ENCODE assay signal across 17 cellular contexts in genomic region chr17:70527364-70527888, GRCh38.
DNase-seq lines count a peak whose midpoint lies in the region; TF ChIP-seq lines count a peak whose summit lies in the region.
"Had no signal": no experiment of that assay in that cellular context is flagged by ENCODE, and none has a peak within 500 bp of the region (broad histone marks: within the 10 kb centered on the region; RNA-seq: fewer than 3 reads in every experiment).

No MANE protein-coding gene starts in this region.

- intact Hi-C loops in dendritic cell treated with granulocyte-macrophage colony-stimulating factor and Interleukin-4, amounts not matched to agents 40 ng/mL and 50 ng/mL, for 4 days (cut with micrococcal nuclease): no loop called here
- intact Hi-C loops in testis (cut with DNase I; ENCODE audit: low total_unique reads): no loop called here

- no peaks in the 10 kb centered on the region for H3K9me3 Mint-ChIP-seq in dendritic cell treated with granulocyte-macrophage colony-stimulating factor and Interleukin-4, amounts not matched to agents 40 ng/mL and 50 ng/mL, for 4 days
- no peaks in the 10 kb centered on the region for H3K9me3 Mint-ChIP-seq in type B pancreatic cell
- H3K9me3 Mint-ChIP-seq: activated naive CD4-positive, alpha-beta T cell treated with anti-CD3 and anti-CD28 coated beads, Interleukin-2, amount 50 U/mL, for 24 hours had no signal

- H3K9ac ChIP-seq in parathyroid adenoma: no peak overlapping the region

- no peaks in the 10 kb centered on the region for H3K27me3 Mint-ChIP-seq in dendritic cell treated with granulocyte-macrophage colony-stimulating factor and Interleukin-4, amounts not matched to agents 40 ng/mL and 50 ng/mL, for 4 days
- no peaks in the 10 kb centered on the region for H3K27me3 Mint-ChIP-seq in type B pancreatic cell
- H3K27me3 Mint-ChIP-seq: activated CD4-positive, alpha-beta T cell treated with anti-CD3 and anti-CD28 coated beads for 36 hours; natural killer cell treated with Interleukin-12 subunit alpha and Interleukin-12 subunit beta and Interleukin-15 and Interleukin-18, amount 100 ng/mL, for 72 hours had no signal

- peaks cover 20% of the 10 kb centered on the region for H3K4me1 Mint-ChIP-seq in dendritic cell treated with granulocyte-macrophage colony-stimulating factor and Interleukin-4, amounts not matched to agents 40 ng/mL and 50 ng/mL, for 4 days (ENCODE audit: low read depth)
- H3K4me1 Mint-ChIP-seq in type B pancreatic cell (ENCODE audit: unreplicated experiment): peaks cover 5% of the 10 kb centered on the region
- H3K4me1 Mint-ChIP-seq: activated naive CD4-positive, alpha-beta T cell treated with anti-CD3 and anti-CD28 coated beads, Interleukin-2, amount 50 U/mL, for 24 hours had no signal

- peak overlapping the region; percentile 29 for H2AFZ ChIP-seq in parathyroid adenoma

- DNase-seq in NB4 (ENCODE audit: low read depth) (peak; percentile 37), testis (no peak), COLO668 (lab: John Stamatoyannopoulos, UW; ENCODE audit: unreplicated experiment) (no peak), NCI-H526 treated with DMSO at 0.1 percent for 48 hours (lab: John Stamatoyannopoulos, UW) (no peak), type B pancreatic cell (ENCODE audit: extremely low spot score, unreplicated experiment) (no peak)
- DNase-seq: activated CD4-positive, alpha-beta T cell treated with anti-CD3 and anti-CD28 coated beads for 36 hours; activated T-cell treated with anti-CD3 and anti-CD28 coated beads for 4 hours; IMR-90; NCI-H1436 treated with DMSO at 0.1 percent for 48 hours; retina; stimulated activated CD8-positive, alpha-beta memory T cell treated with anti-CD3 and anti-CD28 coated beads, Interleukin-4, amount 100 ng/mL, for 48 hours had no signal

- H3K27me3 ChIP-seq in DOHH2 (ENCODE audit: control insufficient read depth, low read length) (no peaks in the 10 kb centered on the region), parathyroid adenoma (ENCODE audit: control insufficient read depth, insufficient read depth, low read length) (no peaks in the 10 kb centered on the region), testis (no peaks in the 10 kb centered on the region)
- H3K27me3 ChIP-seq: tibial nerve had no signal

- H3K4me2 ChIP-seq in DOHH2 (ENCODE audit: low read length): 0 out of 2 replicates have a peak overlapping the region, but pooled peaks have one; percentile 18
- H3K4me2 ChIP-seq in parathyroid adenoma (ENCODE audit: low read length): no peak overlapping the region

- H3K4me3 ChIP-seq in DOHH2 (ENCODE audit: low read length): no peak overlapping the region; the same call in 1 of the 2 replicates
- no peak overlapping the region for H3K4me3 ChIP-seq in NB4 (ENCODE audit: low read depth, low read length)
- H3K4me3 ChIP-seq in parathyroid adenoma (ENCODE audit: low read depth, low read length): no peak overlapping the region
- H3K4me3 ChIP-seq in testis: no peak overlapping the region
- H3K4me3 ChIP-seq: tibial nerve had no signal

- H3K4me1 ChIP-seq in DOHH2 (ENCODE audit: control insufficient read depth, low read length) (peaks cover 14% of the 10 kb centered on the region), parathyroid adenoma (peaks cover 6% of the 10 kb centered on the region), testis (no peaks in the 10 kb centered on the region)
- H3K4me1 ChIP-seq: tibial nerve had no signal

- H3K36me3 Mint-ChIP-seq in dendritic cell treated with granulocyte-macrophage colony-stimulating factor and Interleukin-4, amounts not matched to agents 40 ng/mL and 50 ng/mL, for 4 days (ENCODE audit: low read depth): no peaks in the 10 kb centered on the region
- H3K36me3 Mint-ChIP-seq in type B pancreatic cell: no peaks in the 10 kb centered on the region
- H3K36me3 Mint-ChIP-seq: activated naive CD4-positive, alpha-beta T cell treated with anti-CD3 and anti-CD28 coated beads, Interleukin-2, amount 50 U/mL, for 24 hours; natural killer cell treated with Interleukin-12 subunit alpha and Interleukin-12 subunit beta and Interleukin-15 and Interleukin-18, amount 100 ng/mL, for 72 hours had no signal

- 80 to 88% methylated on average over 3 of the region's 3 CpGs for WGBS in testis, 2 donors

- H3F3A ChIP-seq in DOHH2 (ENCODE audit: control insufficient read depth, insufficient read depth): no peaks in the 10 kb centered on the region

- no peak overlapping the region for H3K4me3 Mint-ChIP-seq in dendritic cell treated with granulocyte-macrophage colony-stimulating factor and Interleukin-4, amounts not matched to agents 40 ng/mL and 50 ng/mL, for 4 days
- no peak overlapping the region for H3K4me3 Mint-ChIP-seq in type B pancreatic cell
- H3K4me3 Mint-ChIP-seq: activated CD4-positive, alpha-beta T cell treated with anti-CD3 and anti-CD28 coated beads for 36 hours; activated naive CD4-positive, alpha-beta T cell treated with anti-CD3 and anti-CD28 coated beads, Interleukin-2, amount 50 U/mL, for 24 hours; natural killer cell treated with Interleukin-12 subunit alpha and Interleukin-12 subunit beta and Interleukin-15 and Interleukin-18, amount 100 ng/mL, for 72 hours had no signal

- H3K27ac ChIP-seq in DOHH2 (ENCODE audit: low read depth, low read length) (no peak overlapping the region), parathyroid adenoma (peak overlapping the region; percentile 3), testis (no peak overlapping the region)
- H3K27ac ChIP-seq: tibial nerve had no signal

- TF ChIP-seq POLR2A in NB4 (IDR thresholded peaks at IDR 0.05; ENCODE audit: extremely low read depth, insufficient read length) (no peak), testis (IDR thresholded peaks at IDR 0.05) (no peak)

- no peaks in the 10 kb centered on the region for H3K79me2 ChIP-seq in DOHH2 (ENCODE audit: control insufficient read depth, low read length)
- H3K79me2 ChIP-seq in parathyroid adenoma: no peaks in the 10 kb centered on the region

- H3K27ac Mint-ChIP-seq in dendritic cell treated with granulocyte-macrophage colony-stimulating factor and Interleukin-4, amounts not matched to agents 40 ng/mL and 50 ng/mL, for 4 days: peak overlapping the region; percentile 85
- H3K27ac Mint-ChIP-seq in type B pancreatic cell: no peak overlapping the region
- H3K27ac Mint-ChIP-seq: activated CD4-positive, alpha-beta T cell treated with anti-CD3 and anti-CD28 coated beads for 36 hours; activated naive CD4-positive, alpha-beta T cell treated with anti-CD3 and anti-CD28 coated beads, Interleukin-2, amount 50 U/mL, for 24 hours; natural killer cell treated with Interleukin-12 subunit alpha and Interleukin-12 subunit beta and Interleukin-15 and Interleukin-18, amount 100 ng/mL, for 72 hours had no signal

- no peaks in the 10 kb centered on the region for H3K9me2 ChIP-seq in DOHH2 (replicated peaks; ENCODE audit: control insufficient read depth, low read length)

- H3K36me3 ChIP-seq in DOHH2 (ENCODE audit: control insufficient read depth, low read length) (no peaks in the 10 kb centered on the region), parathyroid adenoma (ENCODE audit: control insufficient read depth, insufficient read depth, low read length) (no peaks in the 10 kb centered on the region), testis (ENCODE audit: low read depth, missing control alignments) (no peaks in the 10 kb centered on the region)
- H3K36me3 ChIP-seq: tibial nerve had no signal

- no peak for TF ChIP-seq CTCF in DOHH2 (IDR thresholded peaks at IDR 0.05; ENCODE audit: low read depth, low read length, poor library complexity, severe bottlenecking)
- TF ChIP-seq CTCF in NB4 (IDR thresholded peaks at IDR 0.05; ENCODE audit: low read depth, low read length): no peak
- no peak for TF ChIP-seq CTCF in parathyroid adenoma (IDR thresholded peaks at IDR 0.05)
- no peak for TF ChIP-seq CTCF in testis (IDR thresholded peaks at IDR 0.05)
- TF ChIP-seq CTCF in type B pancreatic cell (conservative IDR thresholded peaks at IDR 0.05): no peak

- H3K9me3 ChIP-seq in DOHH2 (ENCODE audit: control insufficient read depth, insufficient read depth, low read length) (no peaks in the 10 kb centered on the region), parathyroid adenoma (ENCODE audit: control insufficient read depth, low read length) (no peaks in the 10 kb centered on the region), testis (no peaks in the 10 kb centered on the region)
- H3K9me3 ChIP-seq: tibial nerve had no signal

- no peaks in the 10 kb centered on the region for H4K20me1 ChIP-seq in DOHH2 (ENCODE audit: control insufficient read depth, insufficient read depth, low read depth, low read length)
